Comparison of ENCODE assay signal across 23 cellular contexts in genomic region chr3:45486136-45486535, GRCh38.
A peak's percentile ranks its signal among the peaks of the same experiment; 100 is the strongest.
DNase-seq lines count a peak whose midpoint lies in the region; TF ChIP-seq lines count a peak whose summit lies in the region.
"Had no signal": no experiment of that assay in that cellular context is flagged by ENCODE, and none has a peak within 500 bp of the region (broad histone marks: within the 10 kb centered on the region; RNA-seq: fewer than 3 reads in every experiment).

No MANE protein-coding gene starts in this region.

- H3K36me3 ChIP-seq in MM.1S (replicated peaks; ENCODE audit: insufficient read depth, low read length), result no peaks in the 10 kb centered on the region; the same call in 1 of the 2 replicates
- H3K36me3 ChIP-seq in testis (ENCODE audit: low read depth, missing control alignments), result no peaks in the 10 kb centered on the region
- peaks cover 0 to 80% (median 4%) of the 10 kb centered on the region in 3 donors for H3K36me3 ChIP-seq in tibial nerve

- no peaks in the 10 kb centered on the region for H3F3A ChIP-seq in MM.1S (ENCODE audit: insufficient read depth, low read length)

- TF ChIP-seq POLR2A in NB4 (IDR thresholded peaks at IDR 0.05; ENCODE audit: extremely low read depth, insufficient read length) (no peak), testis (IDR thresholded peaks at IDR 0.05) (no peak), tibial nerve (IDR thresholded peaks at IDR 0.05) (no peak)

- no peak overlapping the region for H3K4me2 ChIP-seq in MM.1S (ENCODE audit: low read depth, low read length)

- intact Hi-C loops in testis (cut with DNase I; ENCODE audit: low total_unique reads), result no loop called here

- no peak for TF ChIP-seq EP300 in tibial nerve (IDR thresholded peaks at IDR 0.05)

- no peaks in the 10 kb centered on the region for H3K9me2 ChIP-seq in MM.1S (replicated peaks; ENCODE audit: insufficient read depth, low read length)

- H3K27me3 ChIP-seq in MM.1S (replicated peaks; ENCODE audit: insufficient read depth, low read length) (no peaks in the 10 kb centered on the region), testis (no peaks in the 10 kb centered on the region), tibial nerve (no peaks in the 10 kb centered on the region)
- H3K27me3 ChIP-seq: gastroesophageal sphincter had no signal

- H2AFZ ChIP-seq in MM.1S (ENCODE audit: low read length), result no peak overlapping the region

- no peaks in the 10 kb centered on the region for H3K9me3 ChIP-seq in MM.1S (replicated peaks; ENCODE audit: insufficient read depth, low read length)
- H3K9me3 ChIP-seq in testis, result no peaks in the 10 kb centered on the region
- H3K9me3 ChIP-seq in tibial nerve, result peaks cover 0 to 8% (median 0%) of the 10 kb centered on the region in 4 donors

- H4K20me1 ChIP-seq in MM.1S (ENCODE audit: insufficient read depth, low read length), result no peaks in the 10 kb centered on the region

- H3K4me1 ChIP-seq in MM.1S (ENCODE audit: low read length) (no peaks in the 10 kb centered on the region), testis (no peaks in the 10 kb centered on the region), tibial nerve (no peaks in the 10 kb centered on the region)
- H3K4me1 ChIP-seq: gastroesophageal sphincter had no signal

- H3K9ac ChIP-seq in MM.1S (ENCODE audit: low read length), result no peak overlapping the region

- no peaks in the 10 kb centered on the region for H3K79me2 ChIP-seq in MM.1S (ENCODE audit: low read length)

- DNase-seq in EH (ENCODE audit: low read depth) (peak; percentile 82), NB4 (ENCODE audit: low read depth) (peak; percentile 79), epithelial cell of prostate (ENCODE audit: low read depth, low spot score) (no peak), putamen (ENCODE audit: low spot score) (peak; percentile 80), MM.1S (no peak), testis (no peak), tibial nerve (ENCODE audit: low spot score in 2 of 2) (no peak)
- DNase-seq: activated CD4-positive, alpha-beta memory T cell treated with anti-CD3 and anti-CD28 coated beads, Interleukin-2, amount 10 ng/mL, durations not matched to agents 7 days and 5 days; activated naive CD4-positive, alpha-beta T cell treated with Interleukin-2 at 50 U/mL for 16 hours; activated T-cell treated with anti-CD3 and anti-CD28 coated beads, Interleukin-2, amount 50 U/mL, for 1 hour; aorta; cerebellar nuclear complex; effector memory CD8-positive, alpha-beta T cell; H7; midbrain; NCI-H1694 treated with DMSO at 0.1 percent for 48 hours; NCI-H82; PC-3; SHP77 treated with DMSO at 0.1 percent for 48 hours; stimulated activated CD8-positive, alpha-beta memory T cell treated with anti-CD3 and anti-CD28 coated beads, Interleukin-4, amount 100 ng/mL, for 48 hours; T-helper 17 cell; WERI-Rb-1 had no signal

- H3K27ac ChIP-seq in epithelial cell of prostate (peak overlapping the region; percentile 1), MM.1S (ENCODE audit: low read length) (no peak overlapping the region), testis (no peak overlapping the region), tibial nerve (no peak overlapping the region)
- H3K27ac ChIP-seq: gastroesophageal sphincter, WERI-Rb-1 had no signal

- H3K4me3 ChIP-seq in NB4 (ENCODE audit: low read depth, low read length) (no peak overlapping the region), MM.1S (ENCODE audit: low read length) (no peak overlapping the region), testis (no peak overlapping the region), tibial nerve (no peak overlapping the region)
- H3K4me3 ChIP-seq: gastroesophageal sphincter had no signal

- TF ChIP-seq CTCF in NB4 (IDR thresholded peaks at IDR 0.05; ENCODE audit: low read depth, low read length) (no peak), MM.1S (IDR thresholded peaks at IDR 0.05; ENCODE audit: low read length) (no peak), testis (IDR thresholded peaks at IDR 0.05) (no peak), tibial nerve (IDR thresholded peaks at IDR 0.05) (no peak)

- WGBS in testis, 2 donors, result 75% methylated on average over 6 of the region's 6 CpGs
- 81 to 91% methylated on average over 6 of the region's 6 CpGs for WGBS in tibial nerve, 2 donors

Comparison
In these comparisons a context has a peak if more than half of its experiments do, and no peak if none do; other contexts are left out.
1. DNase-seq: peak in EH (single experiment), NB4 (single experiment) and putamen (single experiment); none in epithelial cell of prostate (single experiment), MM.1S (single experiment), testis (single experiment) and tibial nerve (0 of 2).